Comparison of ENCODE assay signal across 9 cellular contexts in genomic region chr22:25786165-25786564, GRCh38. TPM values are rescaled to one million over a fixed set of nuclear protein-coding genes. Genes with fewer than 3 reads are reported as not detected.
"Had no signal": no experiment of that assay in that cellular context is flagged by ENCODE, and none has a peak within 500 bp of the region (broad histone marks: within the 10 kb centered on the region; RNA-seq: fewer than 3 reads in every experiment).

No MANE protein-coding gene starts in this region.

- H3K36me3 ChIP-seq: HAP-1 had no signal

- H3K4me3 Mint-ChIP-seq: GM23338, H9, HFFc6 had no signal

- H3K9me3 ChIP-seq: HAP-1 had no signal

- H3K4me3 ChIP-seq: GM23248, GM23338, HAP-1 had no signal

- H3K9ac ChIP-seq: GM23248 had no signal

- ATAC-seq: GM23338, HCT116 had no signal

- H2AFZ ChIP-seq: GM23248, GM23338 had no signal

- H3K4me2 ChIP-seq: GM23338 had no signal

- H3K27ac Mint-ChIP-seq: GM23338, H9, HFFc6 had no signal

- H3K9me3 Mint-ChIP-seq: GM23338, H9 had no signal

- DNase-seq: GM23248, GOT3, H7, H9, HCEC 1CT, HFFc6 had no signal

- H3K27ac ChIP-seq: GM23248 had no signal

RNA-seq across cellular contexts. Expression of gene MYO18B, which starts 44.2 kb away (rescaled TPM):
- polyA plus RNA-seq: GM23248 had no signal
